In genomic region chr10:126331101-126331500, GRCh38 we compare ENCODE assay signal across 28 cellular contexts. TPM values are rescaled to one million over a fixed set of nuclear protein-coding genes. Genes with fewer than 3 reads are reported as not detected.
DNase-seq lines count a peak whose midpoint lies in the region; ATAC-seq, FAIRE-seq and TF ChIP-seq lines count a peak whose summit lies in the region.
"Had no signal": no experiment of that assay in that cellular context is flagged by ENCODE, and none has a peak within 500 bp of the region (broad histone marks: within the 10 kb centered on the region; RNA-seq: fewer than 3 reads in every experiment).

No MANE protein-coding gene starts in this region.

- peak overlapping the region; percentile 29 for H3K27ac ChIP-seq in astrocyte (ENCODE audit: low read depth, low read length)
- H3K27ac ChIP-seq: BLaER1 treated with 17β-estradiol and CSF1 and Interleukin-3, amounts not matched to agents 10 nM and 100 nM; cardiac muscle cell; prostate gland; transverse colon had no signal

- no peak overlapping the region for H2AFZ ChIP-seq in astrocyte (ENCODE audit: low read depth, low read length)
- H2AFZ ChIP-seq: GM23338 had no signal

- peaks cover 61% of the 10 kb centered on the region for H4K20me1 ChIP-seq in astrocyte (ENCODE audit: insufficient read depth, low read length)
- H4K20me1 ChIP-seq: BLaER1 treated with 17β-estradiol and CSF1 and Interleukin-3, amounts not matched to agents 10 nM and 100 nM had no signal

- H3K27me3 Mint-ChIP-seq in astrocyte (ENCODE audit: low read depth, unreplicated experiment) = no peaks in the 10 kb centered on the region

- DNase-seq in AG10803 (ENCODE audit: low read depth) (peak; percentile 34), HTR-8/SVneo (ENCODE audit: insufficient read length, low spot score) (peak; percentile 19), astrocyte (ENCODE audit: low read depth) (peak; percentile 91), myocyte (ENCODE audit: low read depth) (peak; percentile 62), DMS 273 treated with DMSO at 0.1 percent for 48 hours (lab: John Stamatoyannopoulos, UW) (no peak), DMS79 treated with DMSO at 0.1 percent for 48 hours (lab: John Stamatoyannopoulos, UW) (no peak)
- DNase-seq: activated CD4-positive, alpha-beta T cell treated with anti-CD3 and anti-CD28 coated beads for 1 hour; activated CD8-positive, alpha-beta T cell treated with anti-CD3 and anti-CD28 coated beads, Interleukin-2, amount 10 ng/mL, durations not matched to agents 7 days and 5 days; activated gamma-delta T cell treated with Interleukin-2 at 50 U/mL for 16 hours; activated T-cell treated with anti-CD3 and anti-CD28 coated beads, Interleukin-2, amount 50 U/mL, for 1 hour; COR-L47; dermis blood vessel endothelial cell; glutamatergic neuron; KG1; NCI-H146; NCI-H524 treated with DMSO at 0.1 percent for 48 hours; stimulated activated CD8-positive, alpha-beta memory T cell treated with anti-CD3 and anti-CD28 coated beads, Interleukin-4, amount 100 ng/mL, for 48 hours; transverse colon had no signal

- H3K4me1 ChIP-seq in astrocyte (ENCODE audit: insufficient read depth, low read length) = peaks cover 5% of the 10 kb centered on the region
- H3K4me1 ChIP-seq: BLaER1 treated with 17β-estradiol and CSF1 and Interleukin-3, amounts not matched to agents 10 nM and 100 nM; prostate gland; transverse colon had no signal

- peak overlapping the region; percentile 85 for H3K27ac Mint-ChIP-seq in astrocyte (ENCODE audit: unreplicated experiment)
- H3K27ac Mint-ChIP-seq: activated CD8-positive, alpha-beta T cell treated with anti-CD3 and anti-CD28 coated beads, Interleukin-2, amount 10 ng/mL, durations not matched to agents 7 days and 5 days; GM23338 had no signal

- H3K4me2 ChIP-seq in astrocyte (ENCODE audit: low read length) = no peak overlapping the region
- H3K4me2 ChIP-seq: BLaER1 treated with 17β-estradiol and CSF1 and Interleukin-3, amounts not matched to agents 10 nM and 100 nM; GM23338 had no signal

- H3K79me2 ChIP-seq in astrocyte (ENCODE audit: insufficient read depth, low read length) = peaks cover 83% of the 10 kb centered on the region

- H3K4me3 Mint-ChIP-seq in astrocyte (ENCODE audit: unreplicated experiment) = peak overlapping the region; percentile 6
- H3K4me3 Mint-ChIP-seq: activated CD8-positive, alpha-beta T cell treated with anti-CD3 and anti-CD28 coated beads, Interleukin-2, amount 10 ng/mL, durations not matched to agents 7 days and 5 days; GM23338 had no signal

- no peak overlapping the region for H3K9ac ChIP-seq in astrocyte (ENCODE audit: low read length)
- H3K9ac ChIP-seq: BLaER1 treated with 17β-estradiol and CSF1 and Interleukin-3, amounts not matched to agents 10 nM and 100 nM had no signal

- H3K4me1 Mint-ChIP-seq in astrocyte (ENCODE audit: low read depth, unreplicated experiment) = peaks cover 27% of the 10 kb centered on the region
- H3K4me1 Mint-ChIP-seq: GM23338 had no signal

- H3K9me3 ChIP-seq in astrocyte (ENCODE audit: insufficient read depth, low read depth, low read length) = no peaks in the 10 kb centered on the region
- H3K9me3 ChIP-seq: BLaER1 treated with 17β-estradiol and CSF1 and Interleukin-3, amounts not matched to agents 10 nM and 100 nM; prostate gland; transverse colon had no signal

- H3K4me3 ChIP-seq in AG10803 (ENCODE audit: low read length) (no peak overlapping the region), astrocyte (ENCODE audit: insufficient read depth, low read depth, low read length) (no peak overlapping the region)
- H3K4me3 ChIP-seq: BLaER1 treated with 17β-estradiol and CSF1 and Interleukin-3, amounts not matched to agents 10 nM and 100 nM; cardiac muscle cell; GM23338; prostate gland; transverse colon had no signal

- H3K36me3 ChIP-seq in astrocyte (ENCODE audit: insufficient read depth, low read length) = peaks cover 37% of the 10 kb centered on the region
- H3K36me3 ChIP-seq: BLaER1 treated with 17β-estradiol and CSF1 and Interleukin-3, amounts not matched to agents 10 nM and 100 nM; cardiac muscle cell; prostate gland; transverse colon had no signal

- no peaks in the 10 kb centered on the region for H3K27me3 ChIP-seq in astrocyte (ENCODE audit: insufficient read depth, low read length)
- H3K27me3 ChIP-seq: BLaER1 treated with 17β-estradiol and CSF1 and Interleukin-3, amounts not matched to agents 10 nM and 100 nM had no signal

- H3K36me3 Mint-ChIP-seq in astrocyte (ENCODE audit: low read depth, unreplicated experiment) = peaks cover 25% of the 10 kb centered on the region

- no peak for FAIRE-seq in HTR-8/SVneo (lab: Jason Lieb, UNC)
- peak; percentile 72 for FAIRE-seq in astrocyte (lab: Jason Lieb, UNC)
- FAIRE-seq: A204.1, endometrium, TTC549 had no signal

- TF ChIP-seq CTCF in AG10803 (conservative IDR thresholded peaks at IDR 0.05; ENCODE audit: low read length) (no peak), astrocyte (IDR thresholded peaks at IDR 0.05; ENCODE audit: insufficient read depth, low read depth, low read length) (no peak)

- peaks cover 8% of the 10 kb centered on the region for H3K9me3 Mint-ChIP-seq in astrocyte (ENCODE audit: unreplicated experiment)
- H3K9me3 Mint-ChIP-seq: GM23338 had no signal

- no peak for ATAC-seq in GM21825 (IDR thresholded peaks at IDR 0.05; ENCODE audit: unreplicated experiment)
- ATAC-seq in HG02588 (IDR thresholded peaks at IDR 0.05; ENCODE audit: unreplicated experiment) = no peak
- ATAC-seq: activated CD8-positive, alpha-beta T cell treated with anti-CD3 and anti-CD28 coated beads, Interleukin-2, amount 10 ng/mL, durations not matched to agents 7 days and 5 days; GM23338 had no signal

RNA-seq across cellular contexts. Expression of gene ADAM12, which starts 57.2 kb away (rescaled TPM):
- 100 and 126 TPM in 2 replicates for total RNA-seq in astrocyte
- total RNA-seq in myocyte = 14.4 and 15.5 TPM in 2 replicates
- polyA plus RNA-seq in myocyte (2012) = 58.2 TPM
- total RNA-seq: HT-29 had no signal

Comparison
In these comparisons a context has a peak if more than half of its experiments do, and no peak if none do; other contexts are left out.
1. DNase-seq: peak in AG10803 (single experiment), HTR-8/SVneo (single experiment), astrocyte (single experiment) and myocyte (single experiment); none in DMS 273 treated with DMSO at 0.1 percent for 48 hours (single experiment) and DMS79 treated with DMSO at 0.1 percent for 48 hours (single experiment).